ENCODE assay signal across 23 cellular contexts in genomic region chr17:63682981-63683380, GRCh38.
"Had no signal": no experiment of that assay in that cellular context is flagged by ENCODE, and none has a peak within 500 bp of the region (broad histone marks: within the 10 kb centered on the region; RNA-seq: fewer than 3 reads in every experiment).

No MANE protein-coding gene starts in this region.

- ATAC-seq: activated T-helper 17 cell treated with anti-CD3 and anti-CD28 coated beads, Interleukin-2, amount 50 U/mL, for 72 hours; gastroesophageal sphincter; left colon; right lobe of liver had no signal

- H3K27ac ChIP-seq: coronary artery, esophagus squamous epithelium, right lobe of liver, thoracic aorta, upper lobe of left lung had no signal

- H3K27me3 Mint-ChIP-seq: activated CD4-positive, alpha-beta memory T cell treated with anti-CD3 and anti-CD28 coated beads, Interleukin-2, amount 10 ng/mL, durations not matched to agents 7 days and 5 days; activated T-helper 17 cell treated with anti-CD3 and anti-CD28 coated beads, Interleukin-2, amount 50 U/mL, for 72 hours; memory B cell had no signal

- H3K27me3 ChIP-seq: esophagus squamous epithelium, gastroesophageal sphincter, right lobe of liver, upper lobe of left lung had no signal

- DNase-seq: activated CD4-positive, alpha-beta memory T cell treated with anti-CD3 and anti-CD28 coated beads, Interleukin-2, amount 10 ng/mL, durations not matched to agents 7 days and 5 days; activated CD4-positive, alpha-beta T cell treated with anti-CD3 and anti-CD28 coated beads for 48 hours; activated CD4-positive, CD25-positive, alpha-beta regulatory T cell; amygdala; cerebellar nuclear complex; esophagus squamous epithelium; head of caudate nucleus; islet precursor cell; left colon; nephron progenitor cell; nucleus accumbens; posterior cingulate gyrus; right lobe of liver; small intestine; stimulated activated CD4-positive, alpha-beta T cell treated with anti-CD3 and anti-CD28 coated beads, Interleukin-15, amount 100 ng/mL, for 24 hours; stimulated activated naive CD4-positive, alpha-beta T cell; T1000; upper lobe of left lung had no signal

- H3K4me3 ChIP-seq: coronary artery, esophagus squamous epithelium, gastroesophageal sphincter, right lobe of liver, thoracic aorta, upper lobe of left lung had no signal

- FAIRE-seq: small intestine had no signal

- H3K4me3 Mint-ChIP-seq: activated CD4-positive, alpha-beta memory T cell treated with anti-CD3 and anti-CD28 coated beads, Interleukin-2, amount 10 ng/mL, durations not matched to agents 7 days and 5 days; activated T-helper 17 cell treated with anti-CD3 and anti-CD28 coated beads, Interleukin-2, amount 50 U/mL, for 72 hours; memory B cell; nephron progenitor cell had no signal

- H3K9me3 ChIP-seq: esophagus squamous epithelium, gastroesophageal sphincter, right lobe of liver, thoracic aorta, upper lobe of left lung had no signal

- H3K27ac Mint-ChIP-seq: activated CD4-positive, alpha-beta memory T cell treated with anti-CD3 and anti-CD28 coated beads, Interleukin-2, amount 10 ng/mL, durations not matched to agents 7 days and 5 days; activated T-helper 17 cell treated with anti-CD3 and anti-CD28 coated beads, Interleukin-2, amount 50 U/mL, for 72 hours; memory B cell; nephron progenitor cell had no signal

- H3K9me3 Mint-ChIP-seq: activated CD4-positive, alpha-beta memory T cell treated with anti-CD3 and anti-CD28 coated beads, Interleukin-2, amount 10 ng/mL, durations not matched to agents 7 days and 5 days; activated T-helper 17 cell treated with anti-CD3 and anti-CD28 coated beads, Interleukin-2, amount 50 U/mL, for 72 hours; memory B cell; nephron progenitor cell had no signal
